In genomic region chr16:85579883-85580607, GRCh38 we compare ENCODE assay signal across 18 cellular contexts. TPM values are rescaled to one million over a fixed set of nuclear protein-coding genes. Genes with fewer than 3 reads are reported as not detected.
DNase-seq lines count a peak whose midpoint lies in the region; ATAC-seq and TF ChIP-seq lines count a peak whose summit lies in the region.
"Had no signal": no experiment of that assay in that cellular context is flagged by ENCODE, and none has a peak within 500 bp of the region (broad histone marks: within the 10 kb centered on the region; RNA-seq: fewer than 3 reads in every experiment).

No MANE protein-coding gene starts in this region.

- ATAC-seq in right cardiac atrium (peak; percentile 28 to 30), natural killer cell (no peak), GM18498 (IDR thresholded peaks at IDR 0.05; ENCODE audit: unreplicated experiment) (no peak), GM18861 (IDR thresholded peaks at IDR 0.05; ENCODE audit: unreplicated experiment) (no peak), GM21390 (IDR thresholded peaks at IDR 0.05; ENCODE audit: unreplicated experiment) (no peak)

- H3K4me1 ChIP-seq in right cardiac atrium (ENCODE audit: control insufficient read depth, insufficient read depth, low read length) (peaks cover 6% of the 10 kb centered on the region), left ventricle myocardium inferior (peaks cover 38% of the 10 kb centered on the region), endodermal cell (ENCODE audit: control insufficient read depth, insufficient read depth, low read length) (peaks cover 16% of the 10 kb centered on the region)

- no peak overlapping the region for H3K27ac Mint-ChIP-seq in endodermal cell
- H3K27ac Mint-ChIP-seq in natural killer cell = peak overlapping the region; percentile 75 to 85
- H3K27ac Mint-ChIP-seq: activated CD4-positive, alpha-beta memory T cell treated with anti-CD3 and anti-CD28 coated beads, Interleukin-2, amount 10 ng/mL, durations not matched to agents 7 days and 5 days had no signal

- H3K36me3 Mint-ChIP-seq in endodermal cell (ENCODE audit: low read depth) (no peaks in the 10 kb centered on the region), natural killer cell (no peaks in the 10 kb centered on the region)

- H3K9ac ChIP-seq in endodermal cell (ENCODE audit: extremely low read depth, low read length, poor library complexity, severe bottlenecking) = no peak overlapping the region
- H3K9ac ChIP-seq: KMS-11 had no signal

- intact Hi-C loops in right cardiac atrium (cut with DNase I) (no loop called here), left ventricle myocardium inferior (cut with micrococcal nuclease) (no loop called here), natural killer cell (cut with micrococcal nuclease) (no loop called here)

- H3K4me3 ChIP-seq in right cardiac atrium (ENCODE audit: low read length) (no peak overlapping the region), left ventricle myocardium inferior (no peak overlapping the region), endodermal cell (ENCODE audit: low read length) (no peak overlapping the region)
- H3K4me3 ChIP-seq: breast epithelium, right lobe of liver, upper lobe of left lung had no signal

- H3K4me3 Mint-ChIP-seq in endodermal cell (no peak overlapping the region), natural killer cell (no peak overlapping the region)
- H3K4me3 Mint-ChIP-seq: activated CD4-positive, alpha-beta memory T cell treated with anti-CD3 and anti-CD28 coated beads, Interleukin-2, amount 10 ng/mL, durations not matched to agents 7 days and 5 days had no signal

- H3K27ac ChIP-seq in right cardiac atrium (ENCODE audit: low read length) (no peak overlapping the region), left ventricle myocardium inferior (replicated peaks) (no peak overlapping the region), endodermal cell (ENCODE audit: low read depth, low read length) (peak overlapping the region; percentile 88)
- H3K27ac ChIP-seq: KMS-11, right lobe of liver had no signal

- TF ChIP-seq POLR2A in erythroblast (IDR thresholded peaks at IDR 0.05; ENCODE audit: low read length) = no peak

- 57% methylated on average over 11 of the region's 11 CpGs for WGBS in right cardiac atrium
- 71 to 84% methylated on average over 9 to 11 of the region's 11 CpGs for WGBS in endodermal cell (ENCODE audit: insufficient coverage in 1 of 2, insufficient read length in 1 of 2), 2 experiments

- H3K27me3 Mint-ChIP-seq in endodermal cell (ENCODE audit: insufficient read depth) (peaks cover 44% of the 10 kb centered on the region), natural killer cell (ENCODE audit: low read depth in 2 of 2) (no peaks in the 10 kb centered on the region)
- H3K27me3 Mint-ChIP-seq: activated CD4-positive, alpha-beta memory T cell treated with anti-CD3 and anti-CD28 coated beads, Interleukin-2, amount 10 ng/mL, durations not matched to agents 7 days and 5 days had no signal

- H3K9me3 Mint-ChIP-seq in endodermal cell (no peaks in the 10 kb centered on the region), natural killer cell (no peaks in the 10 kb centered on the region)
- H3K9me3 Mint-ChIP-seq: activated CD4-positive, alpha-beta memory T cell treated with anti-CD3 and anti-CD28 coated beads, Interleukin-2, amount 10 ng/mL, durations not matched to agents 7 days and 5 days had no signal

- no peak for DNase-seq in right cardiac atrium
- no peak for DNase-seq in left ventricle myocardium inferior
- no peak for DNase-seq in endodermal cell
- DNase-seq in natural killer cell = no peak
- DNase-seq in erythroblast (lab: John Stamatoyannopoulos, UW) = no peak
- DNase-seq: activated CD4-positive, alpha-beta memory T cell treated with anti-CD3 and anti-CD28 coated beads, Interleukin-2, amount 10 ng/mL, durations not matched to agents 7 days and 5 days; activated effector memory CD4-positive, alpha-beta T cell treated with anti-CD3 and anti-CD28 coated beads, Interleukin-2, amount 50 U/mL, for 16 hours; effector memory CD4-positive, alpha-beta T cell; NCI-H1417 treated with DMSO at 0.1 percent for 48 hours; NCI-H345; right lobe of liver; stimulated activated CD4-positive, alpha-beta T cell treated with anti-CD3 and anti-CD28 coated beads, Interleukin-4, amount 100 ng/mL, for 1 hour had no signal

- H3K9me3 ChIP-seq in right cardiac atrium (ENCODE audit: control insufficient read depth, low read length) (no peaks in the 10 kb centered on the region), left ventricle myocardium inferior (replicated peaks) (no peaks in the 10 kb centered on the region), endodermal cell (ENCODE audit: control insufficient read depth, low read length) (no peaks in the 10 kb centered on the region)
- H3K9me3 ChIP-seq: breast epithelium, right lobe of liver, upper lobe of left lung had no signal

- TF ChIP-seq CTCF in left ventricle myocardium inferior (IDR thresholded peaks at IDR 0.05; ENCODE audit: borderline replicate concordance) (no peak), endodermal cell (conservative IDR thresholded peaks at IDR 0.05) (no peak), natural killer cell (IDR thresholded peaks at IDR 0.05) (no peak)

- H3K27me3 ChIP-seq in right cardiac atrium (ENCODE audit: control insufficient read depth, insufficient read depth) (no peaks in the 10 kb centered on the region), left ventricle myocardium inferior (ENCODE audit: low read depth) (no peaks in the 10 kb centered on the region), endodermal cell (ENCODE audit: control insufficient read depth, insufficient read depth, low read length, poor library complexity, severe bottlenecking) (peaks cover 10% of the 10 kb centered on the region)
- H3K27me3 ChIP-seq: breast epithelium, right lobe of liver, upper lobe of left lung had no signal

- H3K36me3 ChIP-seq in left ventricle myocardium inferior (no peaks in the 10 kb centered on the region), endodermal cell (ENCODE audit: control insufficient read depth, insufficient read depth, low read length) (no peaks in the 10 kb centered on the region)
- H3K36me3 ChIP-seq: breast epithelium, right lobe of liver, upper lobe of left lung had no signal

- H3K4me1 Mint-ChIP-seq in endodermal cell (peaks cover 68% of the 10 kb centered on the region), natural killer cell (peaks cover 93 to 97% of the 10 kb centered on the region in 2 donors)
- H3K4me1 Mint-ChIP-seq: activated CD4-positive, alpha-beta memory T cell treated with anti-CD3 and anti-CD28 coated beads, Interleukin-2, amount 10 ng/mL, durations not matched to agents 7 days and 5 days had no signal

RNA-seq across cellular contexts. Expression of gene GSE1, which starts 33.1 kb away (rescaled TPM):
- total RNA-seq in right cardiac atrium (10 to 100 TPM; 70.8 to 99.8 (median 92.5) TPM), left ventricle myocardium inferior (34.2 TPM), endodermal cell (100 to 1,000 TPM; 108 to 128 TPM), natural killer cell (100 to 1,000 TPM; 232 to 277 (median 233) TPM)
- polyA plus RNA-seq in right cardiac atrium = 40.3 TPM
- polyA plus RNA-seq in endodermal cell (2013, experiment 1 of 2) = 55.0 TPM
- polyA plus RNA-seq in endodermal cell (2013, experiment 2 of 2) = 54.2 TPM

Comparison
In these comparisons a context has a peak if more than half of its experiments do, and no peak if none do; other contexts are left out.
1. ATAC-seq: peak in right cardiac atrium (2 of 2); none in natural killer cell (0 of 3), GM18498 (single experiment), GM18861 (single experiment) and GM21390 (single experiment).